ENCODE assay signal across 25 cellular contexts in genomic region chr18:46449033-46449432, GRCh38.
"Had no signal": no experiment of that assay in that cellular context is flagged by ENCODE, and none has a peak within 500 bp of the region (broad histone marks: within the 10 kb centered on the region; RNA-seq: fewer than 3 reads in every experiment).

No MANE protein-coding gene starts in this region.

- H3K9me3 Mint-ChIP-seq: effector memory CD8-positive, alpha-beta T cell; type B pancreatic cell had no signal

- H3K27me3 ChIP-seq: adrenal gland, body of pancreas, esophagus muscularis mucosa, right lobe of liver, uterus had no signal

- H3K9me3 ChIP-seq: adrenal gland, body of pancreas, right lobe of liver, uterus had no signal

- DNase-seq: activated CD4-positive, alpha-beta T cell treated with anti-CD3 and anti-CD28 coated beads for 4 hours; activated CD4-positive, alpha-beta T cell treated with anti-CD3 and anti-CD28 coated beads, Interleukin-2, amount 50 U/mL, for 4 hours; activated naive CD8-positive, alpha-beta T cell treated with anti-CD3 and anti-CD28 coated beads for 36 hours; activated T-cell treated with anti-CD3 and anti-CD28 coated beads for 4 hours; activated T-cell treated with anti-CD3 and anti-CD28 coated beads, Interleukin-2, amount 50 U/mL, for 72 hours; adrenal gland; aorta; body of pancreas; cortex of kidney; effector memory CD8-positive, alpha-beta T cell; glutamatergic neuron; kidney; mesenchymal stem cell; naive thymus-derived CD8-positive, alpha-beta T cell; posterior cingulate gyrus; right lobe of liver; stimulated activated CD4-positive, alpha-beta T cell treated with anti-CD3 and anti-CD28 coated beads, Interleukin-12 subunit alpha, Interleukin-12 subunit beta, amount 100 ng/mL, for 4 hours; stimulated activated CD4-positive, alpha-beta T cell treated with anti-CD3 and anti-CD28 coated beads, Interleukin-4, amount 100 ng/mL, for 1 hour; stimulated activated naive CD8-positive, alpha-beta T cell treated with anti-CD3 and anti-CD28 coated beads, Interleukin-15, Interleukin-2, amounts not matched to agents 100 U/mL and 50 U/mL, for 24 hours; uterus had no signal

- H3K27ac Mint-ChIP-seq: activated naive CD4-positive, alpha-beta T cell treated with anti-CD3 and anti-CD28 coated beads for 36 hours; activated naive CD8-positive, alpha-beta T cell treated with anti-CD3 and anti-CD28 coated beads for 36 hours; activated T-cell treated with anti-CD3 and anti-CD28 coated beads, Interleukin-2, amount 50 U/mL, for 72 hours; effector memory CD8-positive, alpha-beta T cell; naive thymus-derived CD8-positive, alpha-beta T cell; type B pancreatic cell had no signal

- H3K4me1 Mint-ChIP-seq: activated naive CD8-positive, alpha-beta T cell treated with anti-CD3 and anti-CD28 coated beads for 36 hours had no signal

- H3K36me3 Mint-ChIP-seq: activated naive CD8-positive, alpha-beta T cell treated with anti-CD3 and anti-CD28 coated beads for 36 hours had no signal

- ATAC-seq: activated T-cell treated with anti-CD3 and anti-CD28 coated beads, Interleukin-2, amount 50 U/mL, for 72 hours; body of pancreas; effector memory CD8-positive, alpha-beta T cell; naive thymus-derived CD8-positive, alpha-beta T cell; stimulated activated naive CD8-positive, alpha-beta T cell treated with anti-CD3 and anti-CD28 coated beads, Interleukin-15, Interleukin-2, amounts not matched to agents 100 U/mL and 50 U/mL, for 24 hours had no signal

- H3K4me3 ChIP-seq: adrenal gland, body of pancreas, esophagus muscularis mucosa, right lobe of liver, skin epidermis, uterus had no signal

- H3K27ac ChIP-seq: adrenal gland, body of pancreas, esophagus muscularis mucosa, right lobe of liver, skin epidermis, uterus, VCaP had no signal

- H3K36me3 ChIP-seq: adrenal gland, right lobe of liver, uterus had no signal

- H3K27me3 Mint-ChIP-seq: type B pancreatic cell had no signal

- H3K4me3 Mint-ChIP-seq: activated naive CD4-positive, alpha-beta T cell treated with anti-CD3 and anti-CD28 coated beads for 36 hours; activated naive CD8-positive, alpha-beta T cell treated with anti-CD3 and anti-CD28 coated beads for 36 hours; activated T-cell treated with anti-CD3 and anti-CD28 coated beads, Interleukin-2, amount 50 U/mL, for 72 hours; effector memory CD8-positive, alpha-beta T cell; naive thymus-derived CD8-positive, alpha-beta T cell; type B pancreatic cell had no signal

- H3K4me1 ChIP-seq: adrenal gland, body of pancreas, esophagus muscularis mucosa, right lobe of liver, uterus had no signal
